In the genomic region with DNA sequence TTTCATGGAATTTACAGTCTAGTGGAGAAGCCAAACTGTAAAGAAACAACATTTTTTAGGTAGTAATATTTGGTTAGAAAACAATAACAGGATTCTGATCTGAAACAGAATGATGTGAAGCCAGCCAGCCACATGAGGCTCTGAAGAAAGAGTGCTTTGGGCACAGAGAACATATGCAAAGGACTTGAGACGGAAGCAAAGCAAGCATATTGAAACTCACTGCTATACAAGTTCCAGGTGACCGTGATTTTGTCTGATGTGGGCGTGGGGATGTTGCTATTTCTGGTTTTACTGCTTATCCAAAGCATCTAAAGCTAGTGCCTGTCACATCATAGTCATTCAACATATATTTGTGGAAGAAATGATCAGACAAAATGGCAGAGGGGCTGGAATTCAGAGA, we compare ENCODE assay signal across 30 cellular contexts. TPM values are rescaled to one million over a fixed set of nuclear protein-coding genes. Genes with fewer than 3 reads are reported as not detected.
"Had no signal": no experiment of that assay in that cellular context is flagged by ENCODE, and none has a peak within 500 bp of the region (broad histone marks: within the 10 kb centered on the region; RNA-seq: fewer than 3 reads in every experiment).

No MANE protein-coding gene starts in this region.

- H3K4me1 Mint-ChIP-seq: immature natural killer cell; mesothelial cell of epicardium; naive B cell; natural killer cell; neural progenitor cell; stimulated activated naive B cell treated with anti-CD40 and anti-IgM and Interleukin-4, amounts not matched to agents 10 μg/mL and 1 μg/mL and 100 μg/mL, for 72 hours had no signal

- H3K27ac Mint-ChIP-seq: immature natural killer cell; mesothelial cell of epicardium; naive B cell; natural killer cell; nephron progenitor cell; neural progenitor cell; progenitor cell of endocrine pancreas; stimulated activated naive B cell treated with anti-CD40 and anti-IgM and Interleukin-4, amounts not matched to agents 10 μg/mL and 1 μg/mL and 100 μg/mL, for 72 hours had no signal

- H3K4me3 Mint-ChIP-seq: immature natural killer cell; mesothelial cell of epicardium; naive B cell; natural killer cell; nephron progenitor cell; neural progenitor cell; stimulated activated naive B cell treated with anti-CD40 and anti-IgM and Interleukin-4, amounts not matched to agents 10 μg/mL and 1 μg/mL and 100 μg/mL, for 72 hours had no signal

- H3K27me3 ChIP-seq: left lung, neural progenitor cell, neutrophil, right atrium auricular region, right lobe of liver, testis, thyroid gland, transverse colon, upper lobe of right lung had no signal

- DNase-seq: hypothalamus; immature natural killer cell; kidney; left colon; left lung; lower lobe of right lung; naive B cell; natural killer cell; nephron progenitor cell; occipital lobe; right lobe of liver; stimulated activated CD4-positive, alpha-beta T cell treated with anti-CD3 and anti-CD28 coated beads, Interleukin-1b, Interleukin-23, amount 100 ng/mL, for 48 hours; stimulated activated CD4-positive, alpha-beta T cell treated with anti-CD3 and anti-CD28 coated beads, Interleukin-2, amount 100 ng/mL, for 48 hours; stimulated activated naive B cell treated with anti-CD40 and anti-IgM and Interleukin-4, amounts not matched to agents 10 μg/mL and 1 μg/mL and 100 μg/mL, for 72 hours; stimulated activated naive CD8-positive, alpha-beta T cell treated with anti-CD3 and anti-CD28 coated beads, Interleukin-15, Interleukin-2, amounts not matched to agents 100 U/mL and 50 U/mL, for 24 hours; stomach; testis; thyroid gland; transverse colon; upper lobe of right lung had no signal

- H3K27me3 Mint-ChIP-seq: progenitor cell of endocrine pancreas had no signal

- H3K9ac ChIP-seq: neural progenitor cell, parathyroid adenoma had no signal

- H3K9me3 Mint-ChIP-seq: immature natural killer cell; naive B cell; natural killer cell; neural progenitor cell; stimulated activated naive B cell treated with anti-CD40 and anti-IgM and Interleukin-4, amounts not matched to agents 10 μg/mL and 1 μg/mL and 100 μg/mL, for 72 hours had no signal

- H3K27ac ChIP-seq: left lung, lower lobe of right lung, neural progenitor cell, parathyroid adenoma, right atrium auricular region, right lobe of liver, stomach, testis, thyroid gland, transverse colon, upper lobe of right lung had no signal

- H3K9me3 ChIP-seq: left lung, lower lobe of right lung, neutrophil, right atrium auricular region, right lobe of liver, stomach, testis, thyroid gland, transverse colon, upper lobe of right lung had no signal

- H3K36me3 ChIP-seq: left lung, lower lobe of right lung, neural progenitor cell, neutrophil, right atrium auricular region, right lobe of liver, stomach, thyroid gland, transverse colon, upper lobe of right lung had no signal

- H3K79me2 ChIP-seq: parathyroid adenoma had no signal

- ATAC-seq: left colon; left lung; lower lobe of right lung; natural killer cell; right lobe of liver; stimulated activated naive B cell treated with anti-CD40 and anti-IgM and Interleukin-4, amounts not matched to agents 10 μg/mL and 1 μg/mL and 100 μg/mL, for 72 hours; stimulated activated naive CD8-positive, alpha-beta T cell treated with anti-CD3 and anti-CD28 coated beads, Interleukin-15, Interleukin-2, amounts not matched to agents 100 U/mL and 50 U/mL, for 24 hours; upper lobe of right lung had no signal

- H3K4me3 ChIP-seq: left lung, lower lobe of right lung, neural progenitor cell, right atrium auricular region, right lobe of liver, smooth muscle cell, stomach, testis, thyroid gland, transverse colon, upper lobe of right lung had no signal

- H3K4me1 ChIP-seq: left lung, lower lobe of right lung, neural progenitor cell, parathyroid adenoma, right atrium auricular region, stomach, testis, thyroid gland, transverse colon, upper lobe of right lung had no signal

- H3K36me3 Mint-ChIP-seq: immature natural killer cell; mesothelial cell of epicardium; naive B cell; natural killer cell; neural progenitor cell; stimulated activated naive B cell treated with anti-CD40 and anti-IgM and Interleukin-4, amounts not matched to agents 10 μg/mL and 1 μg/mL and 100 μg/mL, for 72 hours had no signal

- H2AFZ ChIP-seq: neural progenitor cell, parathyroid adenoma had no signal

- H3K4me2 ChIP-seq: neural progenitor cell, smooth muscle cell had no signal

RNA-seq across cellular contexts. Expression of a gene that starts 14.7 kb away (rescaled TPM):
- total RNA-seq: kidney, left colon, left lung, lower lobe of right lung, mesothelial cell of epicardium, natural killer cell, osteocyte, progenitor cell of endocrine pancreas, renal cortical epithelial cell, right atrium auricular region, skeletal muscle tissue, smooth muscle cell, stomach, thyroid gland, transverse colon had no signal
- polyA plus RNA-seq: immature natural killer cell, smooth muscle cell had no signal
